In genomic region chr9:114946013-114946412, GRCh38 we compare ENCODE assay signal across 1 cellular context.
TF ChIP-seq lines count a peak whose summit lies in the region.

No MANE protein-coding gene starts in this region.

TF ChIP-seq in WTC11, 78 proteins besides CTCF, POLR2A, EP300 and RAD21 (continued from another document):
- no peak for TF ChIP-seq NR2C2 (CRISPR knock-in tag; IDR thresholded peaks at IDR 0.05)
- no peak for TF ChIP-seq ATF6 (CRISPR knock-in tag; IDR thresholded peaks at IDR 0.05)
- no peak for TF ChIP-seq ZNF416 (CRISPR knock-in tag; IDR thresholded peaks at IDR 0.05)
- TF ChIP-seq USF1 (CRISPR knock-in tag; IDR thresholded peaks at IDR 0.05), result no peak
- TF ChIP-seq IRF1 (CRISPR knock-in tag; IDR thresholded peaks at IDR 0.05), result no peak
- no peak for TF ChIP-seq TEAD1 (CRISPR knock-in tag; IDR thresholded peaks at IDR 0.05)
- no peak for TF ChIP-seq ZNF232 (CRISPR knock-in tag; IDR thresholded peaks at IDR 0.05)
- no peak for TF ChIP-seq GABPB1 (CRISPR knock-in tag; IDR thresholded peaks at IDR 0.05)
- TF ChIP-seq ZNF532 (CRISPR knock-in tag; IDR thresholded peaks at IDR 0.05; ENCODE audit: borderline replicate concordance), result no peak
- TF ChIP-seq JUN (CRISPR knock-in tag; IDR thresholded peaks at IDR 0.05), result no peak
- no peak for TF ChIP-seq SP1 (CRISPR knock-in tag; conservative IDR thresholded peaks at IDR 0.05)
- TF ChIP-seq OVOL2 (CRISPR knock-in tag; IDR thresholded peaks at IDR 0.05; ENCODE audit: borderline replicate concordance), result no peak
- TF ChIP-seq PRDM15 (CRISPR knock-in tag; IDR thresholded peaks at IDR 0.05), result no peak
- TF ChIP-seq ZBTB43 (CRISPR knock-in tag; IDR thresholded peaks at IDR 0.05), result no peak
- no peak for TF ChIP-seq ZNF512 (CRISPR knock-in tag; IDR thresholded peaks at IDR 0.05; ENCODE audit: borderline replicate concordance)
- TF ChIP-seq FOXP4 (CRISPR knock-in tag; IDR thresholded peaks at IDR 0.05), result no peak
